8 cellular contexts compared by ENCODE assay signal in the genomic region with DNA sequence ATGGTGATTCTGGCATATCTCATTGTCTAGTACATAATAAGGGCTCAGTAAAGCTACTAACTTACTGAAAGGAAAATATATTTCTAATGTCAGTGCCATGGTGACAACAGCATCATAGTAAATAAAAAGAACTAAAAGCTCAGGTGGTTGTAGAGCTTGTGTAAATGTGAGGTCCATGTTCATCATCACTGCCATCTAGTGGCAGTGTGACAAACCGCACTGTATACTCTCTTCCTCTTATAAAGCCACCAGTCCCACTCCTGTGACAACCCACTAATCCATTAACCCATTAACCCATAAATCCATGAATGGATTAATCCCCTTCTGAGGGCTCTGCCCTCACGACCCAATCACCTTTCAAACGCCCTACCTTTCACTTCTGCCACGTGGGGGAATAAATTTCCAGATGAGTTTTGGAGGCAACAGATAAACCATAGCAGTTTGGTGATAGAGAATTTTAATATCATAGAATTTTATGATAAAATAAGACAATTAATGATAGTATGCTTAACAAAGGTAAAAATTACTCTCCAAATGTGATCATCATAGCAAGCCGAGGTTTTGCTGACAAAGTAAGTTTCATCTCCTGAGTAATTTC.
DNase-seq lines count a peak whose midpoint lies in the region; ATAC-seq and TF ChIP-seq lines count a peak whose summit lies in the region.

No MANE protein-coding gene starts in this region.

- H3K4me2 ChIP-seq in GM23338 = no peak overlapping the region

- H3K4me1 ChIP-seq in GM23338 (ENCODE audit: insufficient read depth) = no peaks in the 10 kb centered on the region

- H3K4me3 Mint-ChIP-seq in GM23338 = no peak overlapping the region

- H3K27me3 ChIP-seq in GM23338 (ENCODE audit: insufficient read depth) = no peaks in the 10 kb centered on the region
- no peaks in the 10 kb centered on the region for H3K27me3 ChIP-seq in brain microvascular endothelial cell (replicated peaks)

- no peaks in the 10 kb centered on the region for H3K4me1 Mint-ChIP-seq in GM23338

- H3K9me2 ChIP-seq in GM23338 (ENCODE audit: insufficient read depth) = peaks cover under 1% of the 10 kb centered on the region; the same call in 1 of the 2 replicates

- no peaks in the 10 kb centered on the region for H4K20me1 ChIP-seq in GM23338 (replicated peaks; ENCODE audit: insufficient read depth)

- peak; percentile 88 for ATAC-seq in GM23338

- peak; percentile 81 to 85 for TF ChIP-seq CTCF in GM23338 (conservative IDR thresholded peaks at IDR 0.05; ENCODE audit: low read depth in 2 of 2)
- TF ChIP-seq CTCF in brain microvascular endothelial cell (IDR thresholded peaks at IDR 0.05; ENCODE audit: low read depth, low read length, missing control alignments) = peak; percentile 84

- in situ Hi-C loops in brain microvascular endothelial cell (cut with HindIII; ENCODE audit: low pct_ligation_motif_present, low sequenced_read_pairs) = no loop called here

- no peaks in the 10 kb centered on the region; the same call in 2 of the 3 replicates for H3K36me3 Mint-ChIP-seq in GM23338 (ENCODE audit: low read depth)

- no peaks in the 10 kb centered on the region for H3K36me3 ChIP-seq in GM23338 (ENCODE audit: insufficient read depth)
- no peaks in the 10 kb centered on the region for H3K36me3 ChIP-seq in brain microvascular endothelial cell (replicated peaks)

- H3K4me3 ChIP-seq in GM23338 (no peak overlapping the region), brain microvascular endothelial cell (ENCODE audit: low read depth, low read length) (no peak overlapping the region)
- no peak overlapping the region for H3K4me3 ChIP-seq in Jurkat, Clone E6-1 (ENCODE audit: low read length)

- peak; percentile 6 for DNase-seq in activated gamma-delta T cell treated with Interleukin-2 at 50 U/mL for 16 hours
- no peak for DNase-seq in activated gamma-delta T cell (lab: John Stamatoyannopoulos, UW)
- peak; percentile 71 for DNase-seq in GM23338 (ENCODE audit: low spot score)
- peak; percentile 60 for DNase-seq in Jurkat, Clone E6-1 (ENCODE audit: low read depth, low spot score)
- DNase-seq in RPMI7951 (ENCODE audit: low read depth) = peak; percentile 44
- DNase-seq in brain microvascular endothelial cell = peak; percentile 53
- DNase-seq in iris pigment epithelial cell (ENCODE audit: low read depth) = peak; percentile 53
- DNase-seq in stimulated activated CD4-positive, alpha-beta T cell treated with anti-CD3 and anti-CD28 coated beads, Interleukin-4, amount 100 ng/mL, for 1 hour = peak; percentile 2

- no peak overlapping the region for H3K27ac Mint-ChIP-seq in GM23338

- H3K27ac ChIP-seq in GM23338 (ENCODE audit: low read depth) = no peak overlapping the region
- no peak overlapping the region for H3K27ac ChIP-seq in brain microvascular endothelial cell

- H3F3A ChIP-seq in GM23338 (replicated peaks; ENCODE audit: low read depth) = no peaks in the 10 kb centered on the region

- H2AFZ ChIP-seq in GM23338 = no peak overlapping the region

- no peaks in the 10 kb centered on the region for H3K27me3 Mint-ChIP-seq in GM23338 (ENCODE audit: insufficient read depth, low read depth, poor library complexity)

- H3K9me3 Mint-ChIP-seq in GM23338 = peaks cover 5% of the 10 kb centered on the region; the same call in 2 of the 3 replicates

- no peaks in the 10 kb centered on the region for H3K79me2 ChIP-seq in GM23338 (replicated peaks; ENCODE audit: insufficient read depth)

TF ChIP-seq in GM23338, 12 proteins besides CTCF, POLR2A, EP300 and RAD21 (continues in another document):
- TF ChIP-seq, protein P1, sequence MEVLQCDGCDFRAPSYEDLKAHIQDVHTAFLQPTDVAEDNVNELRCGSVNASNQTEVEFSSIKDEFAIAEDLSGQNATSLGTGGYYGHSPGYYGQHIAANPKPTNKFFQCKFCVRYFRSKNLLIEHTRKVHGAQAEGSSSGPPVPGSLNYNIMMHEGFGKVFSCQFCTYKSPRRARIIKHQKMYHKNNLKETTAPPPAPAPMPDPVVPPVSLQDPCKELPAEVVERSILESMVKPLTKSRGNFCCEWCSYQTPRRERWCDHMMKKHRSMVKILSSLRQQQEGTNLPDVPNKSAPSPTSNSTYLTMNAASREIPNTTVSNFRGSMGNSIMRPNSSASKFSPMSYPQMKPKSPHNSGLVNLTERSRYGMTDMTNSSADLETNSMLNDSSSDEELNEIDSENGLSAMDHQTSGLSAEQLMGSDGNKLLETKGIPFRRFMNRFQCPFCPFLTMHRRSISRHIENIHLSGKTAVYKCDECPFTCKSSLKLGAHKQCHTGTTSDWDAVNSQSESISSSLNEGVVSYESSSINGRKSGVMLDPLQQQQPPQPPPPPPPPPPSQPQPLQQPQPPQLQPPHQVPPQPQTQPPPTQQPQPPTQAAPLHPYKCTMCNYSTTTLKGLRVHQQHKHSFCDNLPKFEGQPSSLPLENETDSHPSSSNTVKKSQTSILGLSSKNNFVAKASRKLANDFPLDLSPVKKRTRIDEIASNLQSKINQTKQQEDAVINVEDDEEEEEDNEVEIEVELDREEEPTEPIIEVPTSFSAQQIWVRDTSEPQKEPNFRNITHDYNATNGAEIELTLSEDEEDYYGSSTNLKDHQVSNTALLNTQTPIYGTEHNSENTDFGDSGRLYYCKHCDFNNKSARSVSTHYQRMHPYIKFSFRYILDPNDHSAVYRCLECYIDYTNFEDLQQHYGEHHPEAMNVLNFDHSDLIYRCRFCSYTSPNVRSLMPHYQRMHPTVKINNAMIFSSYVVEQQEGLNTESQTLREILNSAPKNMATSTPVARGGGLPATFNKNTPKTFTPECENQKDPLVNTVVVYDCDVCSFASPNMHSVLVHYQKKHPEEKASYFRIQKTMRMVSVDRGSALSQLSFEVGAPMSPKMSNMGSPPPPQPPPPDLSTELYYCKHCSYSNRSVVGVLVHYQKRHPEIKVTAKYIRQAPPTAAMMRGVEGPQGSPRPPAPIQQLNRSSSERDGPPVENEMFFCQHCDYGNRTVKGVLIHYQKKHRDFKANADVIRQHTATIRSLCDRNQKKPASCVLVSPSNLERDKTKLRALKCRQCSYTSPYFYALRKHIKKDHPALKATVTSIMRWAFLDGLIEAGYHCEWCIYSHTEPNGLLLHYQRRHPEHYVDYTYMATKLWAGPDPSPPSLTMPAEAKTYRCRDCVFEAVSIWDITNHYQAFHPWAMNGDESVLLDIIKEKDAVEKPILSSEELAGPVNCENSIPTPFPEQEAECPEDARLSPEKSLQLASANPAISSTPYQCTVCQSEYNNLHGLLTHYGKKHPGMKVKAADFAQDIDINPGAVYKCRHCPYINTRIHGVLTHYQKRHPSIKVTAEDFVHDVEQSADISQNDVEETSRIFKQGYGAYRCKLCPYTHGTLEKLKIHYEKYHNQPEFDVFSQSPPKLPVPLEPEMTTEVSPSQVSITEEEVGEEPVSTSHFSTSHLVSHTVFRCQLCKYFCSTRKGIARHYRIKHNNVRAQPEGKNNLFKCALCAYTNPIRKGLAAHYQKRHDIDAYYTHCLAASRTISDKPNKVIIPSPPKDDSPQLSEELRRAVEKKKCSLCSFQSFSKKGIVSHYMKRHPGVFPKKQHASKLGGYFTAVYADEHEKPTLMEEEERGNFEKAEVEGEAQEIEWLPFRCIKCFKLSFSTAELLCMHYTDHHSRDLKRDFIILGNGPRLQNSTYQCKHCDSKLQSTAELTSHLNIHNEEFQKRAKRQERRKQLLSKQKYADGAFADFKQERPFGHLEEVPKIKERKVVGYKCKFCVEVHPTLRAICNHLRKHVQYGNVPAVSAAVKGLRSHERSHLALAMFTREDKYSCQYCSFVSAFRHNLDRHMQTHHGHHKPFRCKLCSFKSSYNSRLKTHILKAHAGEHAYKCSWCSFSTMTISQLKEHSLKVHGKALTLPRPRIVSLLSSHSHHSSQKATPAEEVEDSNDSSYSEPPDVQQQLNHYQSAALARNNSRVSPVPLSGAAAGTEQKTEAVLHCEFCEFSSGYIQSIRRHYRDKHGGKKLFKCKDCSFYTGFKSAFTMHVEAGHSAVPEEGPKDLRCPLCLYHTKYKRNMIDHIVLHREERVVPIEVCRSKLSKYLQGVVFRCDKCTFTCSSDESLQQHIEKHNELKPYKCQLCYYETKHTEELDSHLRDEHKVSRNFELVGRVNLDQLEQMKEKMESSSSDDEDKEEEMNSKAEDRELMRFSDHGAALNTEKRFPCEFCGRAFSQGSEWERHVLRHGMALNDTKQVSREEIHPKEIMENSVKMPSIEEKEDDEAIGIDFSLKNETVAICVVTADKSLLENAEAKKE (CRISPR knock-in tag; IDR thresholded peaks at IDR 0.05) = no peak
- TF ChIP-seq ZNF114 (CRISPR knock-in tag; IDR thresholded peaks at IDR 0.05) (no peak), ZNF331 (CRISPR knock-in tag; IDR thresholded peaks at IDR 0.05; ENCODE audit: low read depth) (no peak), STAT1 (IDR thresholded peaks at IDR 0.05; ENCODE audit: unreplicated experiment) (no peak), JUNB (IDR thresholded peaks at IDR 0.05; ENCODE audit: unreplicated experiment) (no peak), POLR2AphosphoS5 (IDR thresholded peaks at IDR 0.05; ENCODE audit: low read depth) (no peak)
- TF ChIP-seq, protein P2, sequence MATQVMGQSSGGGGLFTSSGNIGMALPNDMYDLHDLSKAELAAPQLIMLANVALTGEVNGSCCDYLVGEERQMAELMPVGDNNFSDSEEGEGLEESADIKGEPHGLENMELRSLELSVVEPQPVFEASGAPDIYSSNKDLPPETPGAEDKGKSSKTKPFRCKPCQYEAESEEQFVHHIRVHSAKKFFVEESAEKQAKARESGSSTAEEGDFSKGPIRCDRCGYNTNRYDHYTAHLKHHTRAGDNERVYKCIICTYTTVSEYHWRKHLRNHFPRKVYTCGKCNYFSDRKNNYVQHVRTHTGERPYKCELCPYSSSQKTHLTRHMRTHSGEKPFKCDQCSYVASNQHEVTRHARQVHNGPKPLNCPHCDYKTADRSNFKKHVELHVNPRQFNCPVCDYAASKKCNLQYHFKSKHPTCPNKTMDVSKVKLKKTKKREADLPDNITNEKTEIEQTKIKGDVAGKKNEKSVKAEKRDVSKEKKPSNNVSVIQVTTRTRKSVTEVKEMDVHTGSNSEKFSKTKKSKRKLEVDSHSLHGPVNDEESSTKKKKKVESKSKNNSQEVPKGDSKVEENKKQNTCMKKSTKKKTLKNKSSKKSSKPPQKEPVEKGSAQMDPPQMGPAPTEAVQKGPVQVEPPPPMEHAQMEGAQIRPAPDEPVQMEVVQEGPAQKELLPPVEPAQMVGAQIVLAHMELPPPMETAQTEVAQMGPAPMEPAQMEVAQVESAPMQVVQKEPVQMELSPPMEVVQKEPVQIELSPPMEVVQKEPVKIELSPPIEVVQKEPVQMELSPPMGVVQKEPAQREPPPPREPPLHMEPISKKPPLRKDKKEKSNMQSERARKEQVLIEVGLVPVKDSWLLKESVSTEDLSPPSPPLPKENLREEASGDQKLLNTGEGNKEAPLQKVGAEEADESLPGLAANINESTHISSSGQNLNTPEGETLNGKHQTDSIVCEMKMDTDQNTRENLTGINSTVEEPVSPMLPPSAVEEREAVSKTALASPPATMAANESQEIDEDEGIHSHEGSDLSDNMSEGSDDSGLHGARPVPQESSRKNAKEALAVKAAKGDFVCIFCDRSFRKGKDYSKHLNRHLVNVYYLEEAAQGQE (IDR thresholded peaks at IDR 0.05; ENCODE audit: unreplicated experiment) = no peak
